20 cellular contexts compared by ENCODE assay signal in the genomic region with DNA sequence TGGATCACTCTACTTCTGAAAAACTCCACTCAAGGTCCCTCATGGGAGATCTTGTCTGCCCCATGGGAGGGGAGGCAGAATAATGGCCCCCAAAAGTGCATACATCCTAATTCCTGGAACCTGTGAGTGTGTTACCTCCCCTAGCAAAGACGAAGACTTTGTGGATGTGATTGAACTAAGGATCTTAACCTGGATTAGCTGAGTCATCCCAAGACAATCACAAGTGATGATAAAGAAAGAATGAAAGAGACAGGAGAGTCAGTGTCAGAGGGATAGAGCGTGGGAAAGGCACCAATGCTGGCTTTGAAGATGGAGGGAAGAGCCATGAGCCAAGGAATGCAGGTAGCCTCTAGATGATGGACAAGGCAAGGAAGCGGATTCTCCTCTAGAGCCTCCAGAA.
DNase-seq lines count a peak whose midpoint lies in the region; ATAC-seq, FAIRE-seq and TF ChIP-seq lines count a peak whose summit lies in the region.
"Had no signal": no experiment of that assay in that cellular context is flagged by ENCODE, and none has a peak within 500 bp of the region (broad histone marks: within the 10 kb centered on the region; RNA-seq: fewer than 3 reads in every experiment).

No MANE protein-coding gene starts in this region.

- peaks cover 2 to 7% of the 10 kb centered on the region in 2 experiments; a peak in 1 of 5 replicates for H3K27me3 ChIP-seq in K562 (ENCODE audit: control insufficient read depth in 2 of 2, insufficient read depth in 2 of 2, low read length in 2 of 2)
- no peaks in the 10 kb centered on the region for H3K27me3 ChIP-seq in keratinocyte (ENCODE audit: control insufficient read depth, extremely low read depth, insufficient read depth, low read length)

- H3K4me3 ChIP-seq in A549 (no peak overlapping the region), K562 (no peak overlapping the region), keratinocyte (ENCODE audit: control insufficient read depth in 2 of 3, extremely low read depth in 1 of 3, insufficient read depth in 2 of 3, low read depth in 1 of 3, low read length in 3 of 3) (no peak overlapping the region)

- H3K9ac ChIP-seq in K562 (ENCODE audit: insufficient read depth in 1 of 2, low read depth in 2 of 2, low read length in 2 of 2) (no peak overlapping the region), keratinocyte (ENCODE audit: control insufficient read depth, extremely low read depth, insufficient read depth, low read length) (no peak overlapping the region)

- H3K27ac ChIP-seq in A549 (no peak overlapping the region), K562 (ENCODE audit: extremely low read depth, low read depth, low read length) (no peak overlapping the region), keratinocyte (ENCODE audit: control insufficient read depth, insufficient read depth, low read length) (no peak overlapping the region)
- H3K27ac ChIP-seq: C4-2B had no signal

- no peak for FAIRE-seq in A549 (lab: Jason Lieb, UNC)
- no peak for FAIRE-seq in K562 (lab: Jason Lieb, UNC)
- peak; percentile 17 for FAIRE-seq in keratinocyte (lab: Jason Lieb, UNC)
- FAIRE-seq: A204.1, D721Med, GM12892, GM18507, H1 had no signal

- H3K79me2 ChIP-seq in K562 (ENCODE audit: control insufficient read depth, insufficient read depth, low read length) (no peaks in the 10 kb centered on the region), keratinocyte (ENCODE audit: control insufficient read depth, insufficient read depth, low read length) (no peaks in the 10 kb centered on the region)

- no peak overlapping the region for H3K4me3 Mint-ChIP-seq in type B pancreatic cell
- H3K4me3 Mint-ChIP-seq: CD4-positive, alpha-beta T cell; H9; IgD-negative memory B cell had no signal

- H3K36me3 ChIP-seq in K562 (ENCODE audit: control insufficient read depth, insufficient read depth, low read length) (no peaks in the 10 kb centered on the region), keratinocyte (ENCODE audit: control insufficient read depth in 2 of 2, extremely low read depth in 1 of 2, insufficient read depth in 2 of 2, low read length in 2 of 2) (no peaks in the 10 kb centered on the region)

- CTCF ChIA-PET in A549 (lab: Yijun Ruan, JAX) (no interaction called here), K562 (lab: Yijun Ruan, JAX; ENCODE audit: low intra/inter-chr PET ratio) (no interaction called here)

- TF ChIP-seq CTCF in A549 (IDR thresholded peaks at IDR 0.05) (no peak), K562 (IDR thresholded peaks at IDR 0.05 in 2 of 3, conservative IDR thresholded peaks at IDR 0.05 in 1 of 3; ENCODE audit: insufficient read depth in 2 of 3, low read depth in 1 of 3, low read length in 3 of 3) (no peak), keratinocyte (optimal IDR thresholded peaks at IDR 0.05 in 1 of 3, IDR thresholded peaks at IDR 0.05 in 1 of 3, conservative IDR thresholded peaks at IDR 0.05 in 1 of 3; ENCODE audit: extremely low read depth in 1 of 3, insufficient read depth in 2 of 3, low read length in 3 of 3) (no peak), type B pancreatic cell (conservative IDR thresholded peaks at IDR 0.05) (no peak)

- H3K4me1 Mint-ChIP-seq in type B pancreatic cell (ENCODE audit: unreplicated experiment) = peaks cover 11% of the 10 kb centered on the region
- H3K4me1 Mint-ChIP-seq: IgD-negative memory B cell had no signal

- no peak overlapping the region for H3K4me2 ChIP-seq in A549
- no peak overlapping the region for H3K4me2 ChIP-seq in K562 (ENCODE audit: insufficient read depth, low read length)
- no peak overlapping the region for H3K4me2 ChIP-seq in keratinocyte (ENCODE audit: control insufficient read depth, extremely low read depth, insufficient read depth, low read depth, low read length)

- DNase-seq in A549 (ENCODE audit: low read depth in 1 of 2, low spot score in 1 of 2) (no peak), HT1080 (ENCODE audit: low read depth) (peak; percentile 49), K562 (ENCODE audit: extremely low read depth in 1 of 4, low spot score in 3 of 4) (no peak), keratinocyte (ENCODE audit: low read depth, low spot score) (no peak), type B pancreatic cell (ENCODE audit: extremely low spot score, unreplicated experiment) (no peak), SIG-M5 treated with dmso at 0.1 percent for 504 hours (lab: John Stamatoyannopoulos, UW; ENCODE audit: unreplicated experiment) (no peak), NCI-H2196 treated with DMSO at 0.1 percent for 48 hours (lab: John Stamatoyannopoulos, UW; ENCODE audit: unreplicated experiment) (no peak)
- DNase-seq: AML-193; Caco-2; CD4-positive, alpha-beta T cell; GDM1; H9; KG1 had no signal

- H3K27ac Mint-ChIP-seq in type B pancreatic cell = no peak overlapping the region
- H3K27ac Mint-ChIP-seq: CD4-positive, alpha-beta T cell; H9; IgD-negative memory B cell had no signal

- no peak for ATAC-seq in A549
- ATAC-seq in K562 = no peak

- TF ChIP-seq POLR2A in A549 (IDR thresholded peaks at IDR 0.05; ENCODE audit: low read length) (no peak), K562 (conservative IDR thresholded peaks at IDR 0.05) (no peak)

- WGBS in A549 (ENCODE audit: missing lambda C conversion rate) = 74% methylated on average over 3 of the region's 3 CpGs
- 0% methylated on average over 3 of the region's 3 CpGs for WGBS in K562 (ENCODE audit: insufficient coverage, low coverage, missing lambda C conversion rate)

- H3K36me3 Mint-ChIP-seq in type B pancreatic cell = no peaks in the 10 kb centered on the region
- H3K36me3 Mint-ChIP-seq: IgD-negative memory B cell had no signal

- no peak for TF ChIP-seq RAD21 in A549 (conservative IDR thresholded peaks at IDR 0.05 in 1 of 2, IDR thresholded peaks at IDR 0.05 in 1 of 2)
- TF ChIP-seq RAD21 in K562 (CRISPR knock-in tag; conservative IDR thresholded peaks at IDR 0.05 in 1 of 2, IDR thresholded peaks at IDR 0.05 in 1 of 2) = no peak

- peaks cover 11% of the 10 kb centered on the region for H3K4me1 ChIP-seq in A549
- no peaks in the 10 kb centered on the region for H3K4me1 ChIP-seq in K562 (replicated peaks in 1 of 2; ENCODE audit: control insufficient read depth in 2 of 2, insufficient read depth in 2 of 2, low read length in 2 of 2)
- H3K4me1 ChIP-seq in keratinocyte (ENCODE audit: control insufficient read depth, extremely low read depth, insufficient read depth, low read length) = peaks cover 6% of the 10 kb centered on the region

- dilution Hi-C loops in keratinocyte (cut with MboI; ENCODE audit: extremely low pct_ligation_motif_present, low sequenced_read_pairs) = no loop called here

- H3K9me3 ChIP-seq in A549 = peaks cover 3% of the 10 kb centered on the region; the same call in 1 of the 3 replicates
- H3K9me3 ChIP-seq in K562 (replicated peaks; ENCODE audit: control insufficient read depth, insufficient read depth, low read depth, low read length) = no peaks in the 10 kb centered on the region
- H3K9me3 ChIP-seq in keratinocyte (ENCODE audit: control insufficient read depth, low read depth, low read length) = no peaks in the 10 kb centered on the region
- H3K9me3 ChIP-seq: Caco-2 had no signal

- peaks cover 7% of the 10 kb centered on the region for H3K27me3 Mint-ChIP-seq in type B pancreatic cell

- TF ChIP-seq EP300 in A549 (IDR thresholded peaks at IDR 0.05) (no peak), K562 (IDR thresholded peaks at IDR 0.05; ENCODE audit: low read length) (no peak)

- in situ Hi-C loops in K562 (cut with MboI) = no loop called here

- H3K9me1 ChIP-seq in K562 (ENCODE audit: control insufficient read depth, insufficient read depth, low read length) (no peaks in the 10 kb centered on the region), keratinocyte (ENCODE audit: control insufficient read depth, extremely low read depth, insufficient read depth, low read length) (no peaks in the 10 kb centered on the region)

- no TSS peak for BruUV-seq in K562 (replicated peaks; lab: Mats Ljungman, UMichigan)

- H2AFZ ChIP-seq in K562 (ENCODE audit: low read depth, low read length) = no peak overlapping the region
- no peak overlapping the region for H2AFZ ChIP-seq in keratinocyte (ENCODE audit: control insufficient read depth, low read length)

- no peaks in the 10 kb centered on the region for H3K9me3 Mint-ChIP-seq in type B pancreatic cell
- H3K9me3 Mint-ChIP-seq: CD4-positive, alpha-beta T cell had no signal

- no peaks in the 10 kb centered on the region for H4K20me1 ChIP-seq in K562 (replicated peaks; ENCODE audit: control insufficient read depth, insufficient read depth, low read length)
- no peaks in the 10 kb centered on the region for H4K20me1 ChIP-seq in keratinocyte (ENCODE audit: control insufficient read depth, extremely low read depth, insufficient read depth, low read length)

- POLR2A ChIA-PET in A549 (lab: Yijun Ruan, JAX) = no interaction called here
- POLR2A ChIA-PET in K562 (lab: Yijun Ruan, JAX) = no interaction called here

- intact Hi-C loops in K562 (cut with micrococcal nuclease) = no loop called here

TF ChIP-seq in A549, 52 proteins besides CTCF, POLR2A, EP300 and RAD21:
- TF ChIP-seq, protein P1, sequence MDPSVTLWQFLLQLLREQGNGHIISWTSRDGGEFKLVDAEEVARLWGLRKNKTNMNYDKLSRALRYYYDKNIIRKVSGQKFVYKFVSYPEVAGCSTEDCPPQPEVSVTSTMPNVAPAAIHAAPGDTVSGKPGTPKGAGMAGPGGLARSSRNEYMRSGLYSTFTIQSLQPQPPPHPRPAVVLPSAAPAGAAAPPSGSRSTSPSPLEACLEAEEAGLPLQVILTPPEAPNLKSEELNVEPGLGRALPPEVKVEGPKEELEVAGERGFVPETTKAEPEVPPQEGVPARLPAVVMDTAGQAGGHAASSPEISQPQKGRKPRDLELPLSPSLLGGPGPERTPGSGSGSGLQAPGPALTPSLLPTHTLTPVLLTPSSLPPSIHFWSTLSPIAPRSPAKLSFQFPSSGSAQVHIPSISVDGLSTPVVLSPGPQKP (IDR thresholded peaks at IDR 0.05; ENCODE audit: low read depth, low read length) = no peak
- TF ChIP-seq MAFK (IDR thresholded peaks at IDR 0.05; ENCODE audit: partially characterized antibody) (peak; percentile 69), NFE2L2 (conservative IDR thresholded peaks at IDR 0.05; ENCODE audit: low read length) (peak; percentile 32)

TF ChIP-seq in K562, 482 proteins besides CTCF, POLR2A, EP300 and RAD21 (continues in another document):
- TF ChIP-seq MECOM (CRISPR knock-in tag; IDR thresholded peaks at IDR 0.05) (no peak), ZNF316 (IDR thresholded peaks at IDR 0.05) (0 out of 2 replicates have a peak, but pooled peaks have one; percentile 28), ILK (tag; IDR thresholded peaks at IDR 0.05; ENCODE audit: borderline replicate concordance, low read depth) (no peak), NUFIP1 (IDR thresholded peaks at IDR 0.05; ENCODE audit: partially characterized antibody) (no peak), MAFF (IDR thresholded peaks at IDR 0.05; ENCODE audit: low read length) (peak; percentile 35; the same call in 1 of the 2 replicates)
